In genomic region chr2:233779722-233780121, GRCh38 we compare ENCODE assay signal across 11 cellular contexts. TPM values are rescaled to one million over a fixed set of nuclear protein-coding genes. Genes with fewer than 3 reads are reported as not detected.
"Had no signal": no experiment of that assay in that cellular context is flagged by ENCODE, and none has a peak within 500 bp of the region (broad histone marks: within the 10 kb centered on the region; RNA-seq: fewer than 3 reads in every experiment).

No MANE protein-coding gene starts in this region.

- H2AFZ ChIP-seq: GM23248 had no signal

- H3K36me3 ChIP-seq: HAP-1 had no signal

- H3K27ac ChIP-seq: GM23248, HL-60 had no signal

- ATAC-seq: HCT116, HepG2 had no signal

- H3K4me1 ChIP-seq: HAP-1 had no signal

- H3K4me1 Mint-ChIP-seq: IgD-negative memory B cell had no signal

- H3K4me3 ChIP-seq: GM23248, HAP-1 had no signal

- H3K9me3 ChIP-seq: HAP-1 had no signal

- H3K27ac Mint-ChIP-seq: HFFc6, IgD-negative memory B cell had no signal

- H3K9ac ChIP-seq: GM23248 had no signal

- DNase-seq: GM23248, GOT3, H7, HFFc6 had no signal

- H3K4me3 Mint-ChIP-seq: HFFc6, IgD-negative memory B cell had no signal

RNA-seq across cellular contexts. Expression of gene MROH2A, which starts 1.6 kb away (rescaled TPM):
- total RNA-seq: GM23248, H7, HFFc6, HT1080 had no signal
- polyA plus RNA-seq: GM23248, IgD-negative memory B cell had no signal

RNA-seq across cellular contexts. Expression of gene UGT1A1, which starts 19.7 kb away (rescaled TPM):
- total RNA-seq: GM23248, H7, HFFc6, HT1080 had no signal
- polyA plus RNA-seq: GM23248, IgD-negative memory B cell had no signal

RNA-seq across cellular contexts. Expression of gene UGT1A3, which starts 50.9 kb away (rescaled TPM):
- total RNA-seq: GM23248, H4, H7, HepG2, HFFc6, HT1080 had no signal
- polyA plus RNA-seq: GM23248, HepG2, IgD-negative memory B cell had no signal
